In genomic region chr13:94343243-94343585, GRCh38 we compare ENCODE assay signal across 15 cellular contexts.
A peak's percentile ranks its signal among the peaks of the same experiment; 100 is the strongest.
DNase-seq lines count a peak whose midpoint lies in the region; ATAC-seq and TF ChIP-seq lines count a peak whose summit lies in the region.
"Had no signal": no experiment of that assay in that cellular context is flagged by ENCODE, and none has a peak within 500 bp of the region (broad histone marks: within the 10 kb centered on the region; RNA-seq: fewer than 3 reads in every experiment).

No MANE protein-coding gene starts in this region.

- H3K27me3 ChIP-seq in GM23338 (ENCODE audit: insufficient read depth), result no peaks in the 10 kb centered on the region
- H3K27me3 ChIP-seq in heart left ventricle, result peaks cover 0 to 11% (median 0%) of the 10 kb centered on the region in 9 donors
- H3K27me3 ChIP-seq: upper lobe of left lung had no signal

- no peak overlapping the region for H3K27ac Mint-ChIP-seq in GM23338
- peak overlapping the region; percentile 84 for H3K27ac Mint-ChIP-seq in progenitor cell of endocrine pancreas
- H3K27ac Mint-ChIP-seq: activated CD4-positive, alpha-beta T cell treated with anti-CD3 and anti-CD28 coated beads, Interleukin-2, amount 10 ng/mL, durations not matched to agents 24 days and 14 days; activated T-helper 1 cell treated with anti-CD3 and anti-CD28 coated beads, Interleukin-12 subunit alpha, Interleukin-12 subunit beta, Interleukin-2, Interleukin-4 antibody, amounts not matched to agents 30 ng/mL and 10 ng/mL and 1 ng/mL, durations not matched to agents 14 hours and 24 hours and 36 hours had no signal

- peaks cover 0 to 3% (median 0%) of the 10 kb centered on the region in 12 donors for H3K9me3 ChIP-seq in heart left ventricle
- H3K9me3 ChIP-seq: upper lobe of left lung had no signal

- H3K27ac ChIP-seq in GM23338 (ENCODE audit: low read depth), result no peak overlapping the region
- H3K27ac ChIP-seq in heart left ventricle, result peak overlapping the region in 9 of 12 donors; percentile 4 to 73 (median 55)
- H3K27ac ChIP-seq: upper lobe of left lung had no signal

- H3K27me3 Mint-ChIP-seq in GM23338 (ENCODE audit: insufficient read depth, low read depth, poor library complexity) (peaks cover 10% of the 10 kb centered on the region), progenitor cell of endocrine pancreas (no peaks in the 10 kb centered on the region)

- 39 to 51% (median 44%) methylated on average over 7 of the region's 7 CpGs for WGBS in heart left ventricle, 4 donors

- no peak for TF ChIP-seq POLR2A in heart left ventricle (IDR thresholded peaks at IDR 0.05)

- H3K4me1 ChIP-seq in GM23338 (ENCODE audit: insufficient read depth) (peaks cover 11% of the 10 kb centered on the region), heart left ventricle (peaks cover 0 to 24% (median 3%) of the 10 kb centered on the region in 12 donors)
- H3K4me1 ChIP-seq: upper lobe of left lung had no signal

- H3K4me3 Mint-ChIP-seq in GM23338 (no peak overlapping the region), progenitor cell of endocrine pancreas (ENCODE audit: low read depth) (no peak overlapping the region)
- H3K4me3 Mint-ChIP-seq: activated CD4-positive, alpha-beta T cell treated with anti-CD3 and anti-CD28 coated beads, Interleukin-2, amount 10 ng/mL, durations not matched to agents 24 days and 14 days; activated T-helper 1 cell treated with anti-CD3 and anti-CD28 coated beads, Interleukin-12 subunit alpha, Interleukin-12 subunit beta, Interleukin-2, Interleukin-4 antibody, amounts not matched to agents 30 ng/mL and 10 ng/mL and 1 ng/mL, durations not matched to agents 14 hours and 24 hours and 36 hours had no signal

- intact Hi-C loops in heart left ventricle (cut with DNase I), result no loop called here

- H3K4me2 ChIP-seq in GM23338, result no peak overlapping the region

- H3K36me3 Mint-ChIP-seq in GM23338 (ENCODE audit: low read depth) (no peaks in the 10 kb centered on the region), progenitor cell of endocrine pancreas (ENCODE audit: insufficient read depth) (peaks cover 2% of the 10 kb centered on the region)

- H3K79me2 ChIP-seq in GM23338 (replicated peaks; ENCODE audit: insufficient read depth), result no peaks in the 10 kb centered on the region

- no peaks in the 10 kb centered on the region for H3F3A ChIP-seq in GM23338 (replicated peaks; ENCODE audit: low read depth)

- H3K4me3 ChIP-seq in GM23338, result no peak overlapping the region
- H3K4me3 ChIP-seq in heart left ventricle, result no peak overlapping the region
- H3K4me3 ChIP-seq: upper lobe of left lung had no signal

- peaks cover 29% of the 10 kb centered on the region for H3K4me1 Mint-ChIP-seq in GM23338
- H3K4me1 Mint-ChIP-seq in progenitor cell of endocrine pancreas (ENCODE audit: low read depth), result peaks cover 19% of the 10 kb centered on the region

- ATAC-seq in GM23338 (peak; percentile 27; the same call in 1 of the 3 replicates), heart left ventricle (peak in 2 of 4 donors; percentile 66 to 78), GM19455 (IDR thresholded peaks at IDR 0.05; ENCODE audit: unreplicated experiment) (no peak)

- H2AFZ ChIP-seq in GM23338, result no peak overlapping the region

- no peaks in the 10 kb centered on the region for H4K20me1 ChIP-seq in GM23338 (replicated peaks; ENCODE audit: insufficient read depth)

- DNase-seq in GM23338 (ENCODE audit: low spot score) (no peak), amniotic epithelial cell (ENCODE audit: low read depth) (peak; percentile 77), heart left ventricle (no peak), progenitor cell of endocrine pancreas (ENCODE audit: low spot score, unreplicated experiment) (no peak), HK-2 (ENCODE audit: unreplicated experiment) (no peak), NCI-H1105 treated with DMSO at 0.1 percent for 48 hours (lab: John Stamatoyannopoulos, UW) (no peak)
- DNase-seq in stimulated activated CD4-positive, alpha-beta T cell treated with anti-CD3 and anti-CD28 coated beads, Interleukin-4, amount 100 ng/mL, for 1 hour, result no peak
- DNase-seq: activated CD4-positive, alpha-beta T cell treated with anti-CD3 and anti-CD28 coated beads, Interleukin-2, amount 10 ng/mL, durations not matched to agents 24 days and 14 days; DMS 273 treated with DMSO at 0.1 percent for 48 hours; NCI-H1092; NCI-H446; occipital lobe; upper lobe of left lung had no signal

- H3K9me3 Mint-ChIP-seq in GM23338 (no peaks in the 10 kb centered on the region; the same call in 2 of the 3 replicates), progenitor cell of endocrine pancreas (ENCODE audit: low read depth) (no peaks in the 10 kb centered on the region)
- H3K9me3 Mint-ChIP-seq: activated CD4-positive, alpha-beta T cell treated with anti-CD3 and anti-CD28 coated beads, Interleukin-2, amount 10 ng/mL, durations not matched to agents 24 days and 14 days; activated T-helper 1 cell treated with anti-CD3 and anti-CD28 coated beads, Interleukin-12 subunit alpha, Interleukin-12 subunit beta, Interleukin-2, Interleukin-4 antibody, amounts not matched to agents 30 ng/mL and 10 ng/mL and 1 ng/mL, durations not matched to agents 14 hours and 24 hours and 36 hours had no signal

- no peak for TF ChIP-seq CTCF in GM23338 (conservative IDR thresholded peaks at IDR 0.05; ENCODE audit: low read depth in 2 of 2)
- TF ChIP-seq CTCF in heart left ventricle (IDR thresholded peaks at IDR 0.05), result no peak
- no peak for TF ChIP-seq CTCF in progenitor cell of endocrine pancreas (IDR thresholded peaks at IDR 0.05; ENCODE audit: unreplicated experiment)

- H3K9me2 ChIP-seq in GM23338 (ENCODE audit: insufficient read depth), result no peaks in the 10 kb centered on the region

- H3K36me3 ChIP-seq in GM23338 (ENCODE audit: insufficient read depth) (no peaks in the 10 kb centered on the region), heart left ventricle (no peaks in the 10 kb centered on the region)
- H3K36me3 ChIP-seq: upper lobe of left lung had no signal

TF ChIP-seq in GM23338, 12 proteins besides CTCF, POLR2A, EP300 and RAD21:
- no peak for TF ChIP-seq CREB1 (CRISPR knock-in tag; IDR thresholded peaks at IDR 0.05; ENCODE audit: low read depth)
- TF ChIP-seq JUNB (IDR thresholded peaks at IDR 0.05; ENCODE audit: unreplicated experiment), result no peak
TF ChIP-seq in GM23338: peak in this region for 0.
